In the genomic region with DNA sequence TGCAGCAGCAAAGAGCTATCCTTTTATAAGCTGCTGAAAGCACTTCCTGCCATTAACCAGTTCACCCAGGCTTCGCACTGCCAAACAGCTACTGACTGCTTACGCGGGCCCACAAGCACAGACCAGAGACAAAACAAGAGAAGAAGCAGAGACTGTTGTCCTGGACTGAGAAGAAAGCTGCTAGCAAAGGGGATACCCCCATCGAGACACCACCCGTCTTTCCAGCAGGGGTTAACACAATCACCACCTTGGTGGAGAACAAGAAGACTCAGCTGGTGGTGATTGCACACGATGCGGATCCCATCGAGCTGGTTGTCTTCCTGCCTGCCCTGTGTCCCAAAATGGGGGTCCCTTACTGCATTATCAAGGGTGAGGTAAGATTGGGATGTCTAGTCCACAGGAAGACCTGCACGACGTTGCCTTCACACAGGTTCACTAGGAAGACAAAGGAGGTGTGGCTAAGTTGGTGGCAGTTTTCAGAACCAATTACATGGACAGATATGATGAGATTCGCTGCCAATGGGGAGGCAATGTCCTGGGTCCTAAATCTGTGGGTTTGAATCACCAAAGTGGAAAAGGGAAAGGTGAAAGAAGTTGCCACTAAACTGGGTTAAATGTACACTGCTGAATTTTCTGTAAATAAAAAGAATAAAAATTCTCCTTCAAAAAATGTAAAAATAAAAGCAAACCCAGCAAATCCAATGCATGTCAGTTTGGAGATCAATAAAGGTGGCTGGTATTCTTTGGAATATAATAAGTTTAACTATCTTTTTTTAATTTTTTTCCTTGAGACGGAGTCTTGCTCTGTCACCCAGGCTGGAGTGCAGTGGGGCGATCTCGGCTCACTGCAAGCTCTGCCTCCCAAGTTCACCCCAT, we compare ENCODE assay signal across 15 cellular contexts. TPM values are rescaled to one million over a fixed set of nuclear protein-coding genes. Genes with fewer than 3 reads are reported as not detected.
DNase-seq lines count a peak whose midpoint lies in the region; ATAC-seq and TF ChIP-seq lines count a peak whose summit lies in the region.
"Had no signal": no experiment of that assay in that cellular context is flagged by ENCODE, and none has a peak within 500 bp of the region (broad histone marks: within the 10 kb centered on the region; RNA-seq: fewer than 3 reads in every experiment).

No MANE protein-coding gene starts in this region.

- BruUV-seq in mammary epithelial cell (replicated peaks; lab: Mats Ljungman, UMichigan) = no TSS peak

- H3K9me3 Mint-ChIP-seq in mesothelial cell of epicardium = no peaks in the 10 kb centered on the region
- H3K9me3 Mint-ChIP-seq in activated CD8-positive, alpha-beta T cell treated with anti-CD3 and anti-CD28 coated beads for 36 hours = no peaks in the 10 kb centered on the region

- DNase-seq in breast epithelium (ENCODE audit: low spot score in 2 of 2) (no peak), mammary epithelial cell (no peak), ascending aorta (ENCODE audit: low spot score in 2 of 2) (no peak), mesothelial cell of epicardium (ENCODE audit: low spot score in 2 of 2, unreplicated experiment in 2 of 2) (no peak), islet precursor cell (no peak), COR-L47 (lab: John Stamatoyannopoulos, UW) (no peak)
- no peak for DNase-seq in stimulated activated CD4-positive, alpha-beta T cell treated with anti-CD3 and anti-CD28 coated beads, Interleukin-2, amount 100 ng/mL, for 48 hours
- no peak for DNase-seq in activated CD8-positive, alpha-beta T cell treated with anti-CD3 and anti-CD28 coated beads for 36 hours
- DNase-seq: activated CD8-positive, alpha-beta memory T cell treated with anti-CD3 and anti-CD28 coated beads, Interleukin-2, amount 50 U/mL, for 48 hours; dorsolateral prefrontal cortex; foreskin fibroblast; GDM1; MV-4-11 had no signal

- 92% methylated on average over 14 of the region's 14 CpGs for WGBS in mammary epithelial cell (ENCODE audit: low coverage, missing lambda C conversion rate)

- H3K27me3 Mint-ChIP-seq in mesothelial cell of epicardium (ENCODE audit: low read depth) = peaks cover 3% of the 10 kb centered on the region
- H3K27me3 Mint-ChIP-seq in activated CD8-positive, alpha-beta T cell treated with anti-CD3 and anti-CD28 coated beads for 36 hours = no peaks in the 10 kb centered on the region

- POLR2A ChIA-PET in activated CD8-positive, alpha-beta T cell treated with anti-CD3 and anti-CD28 coated beads for 36 hours (lab: Charles Lee) = interaction anchor here (0.5 to 1.6 kb wide), 2 partner anchors 22 to 139 kb away, joined by 3 to 4 read pairs; no protein-coding TSS in a partner anchor

- intact Hi-C loops in breast epithelium (cut with DNase I; ENCODE audit: low total_unique reads) (no loop called here), mammary epithelial cell (cut with micrococcal nuclease) (no loop called here), ascending aorta (cut with DNase I) (loop anchor here (2.0 kb wide), 1 partner anchor 51 kb away; the partner anchor contains the start of gene PRKAB2)
- intact Hi-C loops in activated CD8-positive, alpha-beta T cell treated with anti-CD3 and anti-CD28 coated beads for 36 hours (cut with micrococcal nuclease) = no loop called here

- peak overlapping the region in 2 of 3 donors; percentile 65 to 68 for H3K4me3 ChIP-seq in breast epithelium
- H3K4me3 ChIP-seq in mammary epithelial cell (replicated peaks in 1 of 3; ENCODE audit: insufficient read depth in 1 of 3, low read depth in 2 of 3, low read length in 3 of 3) = no peak overlapping the region
- peak overlapping the region in 1 of 2 donors; percentile 74 for H3K4me3 ChIP-seq in ascending aorta
- H3K4me3 ChIP-seq: SK-N-MC had no signal

- in situ Hi-C loops in mammary epithelial cell (cut with MboI; ENCODE audit: low sequenced_read_pairs in 2 of 2) = no loop called here

- H3K36me3 ChIP-seq in breast epithelium (no peaks in the 10 kb centered on the region), mammary epithelial cell (ENCODE audit: insufficient read depth, low read length) (no peaks in the 10 kb centered on the region), ascending aorta (no peaks in the 10 kb centered on the region)

- H3K4me1 ChIP-seq in breast epithelium = no peaks in the 10 kb centered on the region
- no peaks in the 10 kb centered on the region for H3K4me1 ChIP-seq in mammary epithelial cell (ENCODE audit: insufficient read depth, low read length)
- H3K4me1 ChIP-seq in ascending aorta = no peaks in the 10 kb centered on the region

- no peaks in the 10 kb centered on the region for H3K79me2 ChIP-seq in mammary epithelial cell (ENCODE audit: insufficient read depth, low read length)

- H3K9me3 ChIP-seq in breast epithelium (no peaks in the 10 kb centered on the region), mammary epithelial cell (replicated peaks; ENCODE audit: insufficient read depth, low read length) (no peaks in the 10 kb centered on the region), ascending aorta (no peaks in the 10 kb centered on the region)

- TF ChIP-seq POLR2A in breast epithelium (IDR thresholded peaks at IDR 0.05) = no peak

- no peak overlapping the region for H3K9ac ChIP-seq in mammary epithelial cell (ENCODE audit: insufficient read depth, low read length)

- no peak overlapping the region for H3K4me2 ChIP-seq in mammary epithelial cell (ENCODE audit: insufficient read depth, low read depth, low read length)

- H3K4me1 Mint-ChIP-seq in mesothelial cell of epicardium = peaks cover 14% of the 10 kb centered on the region
- peaks cover 14% of the 10 kb centered on the region for H3K4me1 Mint-ChIP-seq in activated CD8-positive, alpha-beta T cell treated with anti-CD3 and anti-CD28 coated beads for 36 hours (ENCODE audit: low read depth)

- H3K36me3 Mint-ChIP-seq in mesothelial cell of epicardium = no peaks in the 10 kb centered on the region
- no peaks in the 10 kb centered on the region for H3K36me3 Mint-ChIP-seq in activated CD8-positive, alpha-beta T cell treated with anti-CD3 and anti-CD28 coated beads for 36 hours (ENCODE audit: low read depth)

- ATAC-seq in activated CD8-positive, alpha-beta T cell treated with anti-CD3 and anti-CD28 coated beads for 36 hours = no peak

- CTCF ChIA-PET in mammary epithelial cell (lab: Charles Lee; ENCODE audit: low non-redundant PET) = no interaction called here
- CTCF ChIA-PET in activated CD8-positive, alpha-beta T cell treated with anti-CD3 and anti-CD28 coated beads for 36 hours (lab: Charles Lee) = interaction anchor here (0.8 to 1.9 kb wide), 4 partner anchors 13 to 52 kb away, joined by 3 to 8 read pairs (median 4); partner anchors contain the start of genes CHD1L and PRKAB2

- peak overlapping the region; percentile 22 for H3K4me3 Mint-ChIP-seq in mesothelial cell of epicardium
- H3K4me3 Mint-ChIP-seq in activated CD8-positive, alpha-beta T cell treated with anti-CD3 and anti-CD28 coated beads for 36 hours = no peak overlapping the region

- H3K27ac Mint-ChIP-seq in mesothelial cell of epicardium = no peak overlapping the region
- no peak overlapping the region for H3K27ac Mint-ChIP-seq in activated CD8-positive, alpha-beta T cell treated with anti-CD3 and anti-CD28 coated beads for 36 hours

- H3K27ac ChIP-seq in breast epithelium = no peak overlapping the region
- H3K27ac ChIP-seq in mammary epithelial cell (ENCODE audit: insufficient read depth, low read depth, low read length) = no peak overlapping the region
- H3K27ac ChIP-seq in ascending aorta = peak overlapping the region; percentile 19 to 78
- H3K27ac ChIP-seq: SK-N-MC had no signal

- TF ChIP-seq CTCF in breast epithelium (IDR thresholded peaks at IDR 0.05) = no peak
- TF ChIP-seq CTCF in mammary epithelial cell (conservative IDR thresholded peaks at IDR 0.05 in 1 of 2, IDR thresholded peaks at IDR 0.05 in 1 of 2; ENCODE audit: extremely low read depth in 1 of 2, insufficient read depth in 1 of 2, low read depth in 1 of 2, low read length in 2 of 2) = no peak
- no peak for TF ChIP-seq CTCF in ascending aorta (IDR thresholded peaks at IDR 0.05)
- no peak for TF ChIP-seq CTCF in mesothelial cell of epicardium (IDR thresholded peaks at IDR 0.05; ENCODE audit: unreplicated experiment)
- no peak for TF ChIP-seq CTCF in activated CD8-positive, alpha-beta T cell treated with anti-CD3 and anti-CD28 coated beads for 36 hours (IDR thresholded peaks at IDR 0.05)

- no peak overlapping the region for H2AFZ ChIP-seq in mammary epithelial cell (ENCODE audit: low read depth, low read length)

- H3K27me3 ChIP-seq in breast epithelium (no peaks in the 10 kb centered on the region), mammary epithelial cell (ENCODE audit: insufficient read depth, low read length) (no peaks in the 10 kb centered on the region), ascending aorta (no peaks in the 10 kb centered on the region)
- H3K27me3 ChIP-seq: dorsolateral prefrontal cortex had no signal

- dilution Hi-C loops in mammary epithelial cell (cut with HindIII; ENCODE audit: low sequenced_read_pairs) = loop anchor here (5.0 kb wide), 1 partner anchor 37 kb away; no protein-coding TSS in a partner anchor

- no peaks in the 10 kb centered on the region for H4K20me1 ChIP-seq in mammary epithelial cell (ENCODE audit: insufficient read depth, low read length)

RNA-seq across cellular contexts. Expression of gene FMO5, which starts 1.2 kb away (rescaled TPM):
- total RNA-seq in breast epithelium (10 to 100 TPM in 2 of 3 donors, 1 to 10 TPM in 1; 7.8 to 32.6 (median 22.0) TPM), mammary epithelial cell (1 to 10 TPM in 1 of 2 donors, under 1 TPM in 1; 0.94 to 1.3 TPM), ascending aorta (19.6 TPM), mesothelial cell of epicardium (0.73 to 1.7 TPM (median 0.97 TPM) in 3 replicates)
- 0.58 TPM for polyA plus RNA-seq in mammary epithelial cell
- polyA minus RNA-seq in mammary epithelial cell = not detected
- total RNA-seq in activated CD8-positive, alpha-beta T cell treated with anti-CD3 and anti-CD28 coated beads for 36 hours = under 1 TPM in 1 of 2 experiments, not detected in 1; 0.16 TPM
- total RNA-seq: HT1080 had no signal

RNA-seq across cellular contexts. Expression of gene CHD1L, which starts 18.5 kb away (rescaled TPM):
- total RNA-seq in breast epithelium = 10 to 100 TPM; 16.2 to 27.9 (median 26.3) TPM
- 10 to 100 TPM; 33.0 to 50.9 TPM for total RNA-seq in mammary epithelial cell
- 26.0 TPM for polyA plus RNA-seq in mammary epithelial cell
- polyA minus RNA-seq in mammary epithelial cell = 25.7 TPM
- 8.0 TPM for total RNA-seq in ascending aorta
- total RNA-seq in mesothelial cell of epicardium = 66.5 to 67.5 TPM (median 67.4 TPM) in 3 replicates
- 10 to 100 TPM; 80.5 to 81.1 TPM for total RNA-seq in activated CD8-positive, alpha-beta T cell treated with anti-CD3 and anti-CD28 coated beads for 36 hours

RNA-seq across cellular contexts. Expression of gene PRKAB2, which starts 51.7 kb away (rescaled TPM):
- total RNA-seq in breast epithelium (10 to 100 TPM; 14.1 to 16.8 (median 14.1) TPM), mammary epithelial cell (10 to 100 TPM; 24.6 to 30.8 TPM), ascending aorta (15.4 TPM), mesothelial cell of epicardium (15.2 to 17.3 TPM (median 16.4 TPM) in 3 replicates)
- 17.3 TPM for polyA plus RNA-seq in mammary epithelial cell
- 2.4 TPM for polyA minus RNA-seq in mammary epithelial cell
- total RNA-seq in activated CD8-positive, alpha-beta T cell treated with anti-CD3 and anti-CD28 coated beads for 36 hours = 1 to 10 TPM; 5.8 to 6.4 TPM

Comparison
In these comparisons a context has a peak if more than half of its experiments do, and no peak if none do; other contexts are left out.
1. H3K4me3 ChIP-seq: peak in breast epithelium (2 of 3); none in mammary epithelial cell (0 of 3).
2. H3K27ac ChIP-seq: peak in ascending aorta (2 of 2); none in breast epithelium (0 of 2) and mammary epithelial cell (single experiment).